27 cellular contexts compared by ENCODE assay signal in the genomic region with DNA sequence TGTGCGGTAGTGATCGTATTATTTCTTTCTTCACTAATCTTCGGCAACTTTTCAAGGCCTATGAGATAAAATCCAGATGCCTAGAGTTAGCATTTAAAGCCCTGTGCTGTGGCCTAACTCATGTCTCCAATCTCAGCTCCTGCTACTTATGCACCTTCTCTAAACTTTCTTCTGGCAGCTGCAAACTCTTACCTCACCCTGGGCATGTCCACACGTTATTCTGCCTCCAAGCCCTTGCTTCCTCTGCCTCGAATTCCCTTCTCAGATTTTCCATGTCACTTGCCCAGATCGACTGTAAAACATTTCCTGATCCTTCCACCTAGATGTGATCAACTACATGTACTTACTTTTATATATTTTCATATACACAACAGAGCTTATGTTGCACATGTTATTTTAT.
"Had no signal": no experiment of that assay in that cellular context is flagged by ENCODE, and none has a peak within 500 bp of the region (broad histone marks: within the 10 kb centered on the region; RNA-seq: fewer than 3 reads in every experiment).

No MANE protein-coding gene starts in this region.

- H3K27me3 ChIP-seq: ascending aorta, breast epithelium, cardiac muscle cell, esophagus muscularis mucosa, foreskin keratinocyte, gastrocnemius medialis had no signal

- H3K36me3 ChIP-seq: ascending aorta, breast epithelium, cardiac muscle cell, esophagus muscularis mucosa, gastrocnemius medialis had no signal

- H3K27ac ChIP-seq: ascending aorta, cardiac muscle cell, esophagus muscularis mucosa, foreskin keratinocyte, gastrocnemius medialis had no signal

- H3K4me3 ChIP-seq: ascending aorta, breast epithelium, cardiac muscle cell, esophagus muscularis mucosa, gastrocnemius medialis had no signal

- ATAC-seq: activated CD4-positive, alpha-beta T cell treated with anti-CD3 and anti-CD28 coated beads for 36 hours; activated naive CD4-positive, alpha-beta T cell treated with anti-CD3 and anti-CD28 coated beads, Interleukin-2, amount 50 U/mL, for 72 hours; activated T-cell treated with anti-CD3 and anti-CD28 coated beads, Interleukin-2, amount 50 U/mL, for 72 hours; effector memory CD8-positive, alpha-beta T cell; foreskin keratinocyte; gastrocnemius medialis had no signal

- DNase-seq: activated CD4-positive, alpha-beta memory T cell treated with anti-CD3 and anti-CD28 coated beads for 36 hours; activated CD4-positive, alpha-beta T cell treated with anti-CD3 and anti-CD28 coated beads for 36 hours; activated CD4-positive, alpha-beta T cell treated with anti-CD3 and anti-CD28 coated beads, Interleukin-2, amount 10 ng/mL, durations not matched to agents 24 days and 14 days; activated CD4-positive, CD25-positive, alpha-beta regulatory T cell; activated CD4-positive, CD25-positive, alpha-beta regulatory T cell treated with anti-CD3 and anti-CD28 coated beads, Interleukin-2, amount 50 U/mL, for 72 hours; activated CD8-positive, alpha-beta memory T cell treated with anti-CD3 and anti-CD28 coated beads, Interleukin-2, amount 50 U/mL, for 48 hours; activated gamma-delta T cell; activated naive CD4-positive, alpha-beta T cell; activated naive CD4-positive, alpha-beta T cell treated with anti-CD3 and anti-CD28 coated beads, Interleukin-2, amount 10 ng/mL, durations not matched to agents 7 days and 5 days; activated naive CD8-positive, alpha-beta T cell treated with anti-CD3 and anti-CD28 coated beads, Interleukin-2, amount 10 ng/mL, durations not matched to agents 7 days and 5 days; activated T-cell treated with anti-CD3 and anti-CD28 coated beads for 4 hours; activated T-cell treated with anti-CD3 and anti-CD28 coated beads, Interleukin-2, amount 50 U/mL, for 24 hours; activated T-cell treated with anti-CD3 and anti-CD28 coated beads, Interleukin-2, amount 50 U/mL, for 72 hours; cortex of kidney; dermis blood vessel endothelial cell; effector CD4-positive, alpha-beta T cell; effector memory CD8-positive, alpha-beta T cell; erythroblast; foreskin keratinocyte; gastrocnemius medialis; glutamatergic neuron; T-helper 2 cell had no signal

- H3K9me3 ChIP-seq: ascending aorta, breast epithelium, esophagus muscularis mucosa, gastrocnemius medialis had no signal

- H3K4me1 ChIP-seq: ascending aorta, breast epithelium, esophagus muscularis mucosa, foreskin keratinocyte had no signal
